In the genomic region with DNA sequence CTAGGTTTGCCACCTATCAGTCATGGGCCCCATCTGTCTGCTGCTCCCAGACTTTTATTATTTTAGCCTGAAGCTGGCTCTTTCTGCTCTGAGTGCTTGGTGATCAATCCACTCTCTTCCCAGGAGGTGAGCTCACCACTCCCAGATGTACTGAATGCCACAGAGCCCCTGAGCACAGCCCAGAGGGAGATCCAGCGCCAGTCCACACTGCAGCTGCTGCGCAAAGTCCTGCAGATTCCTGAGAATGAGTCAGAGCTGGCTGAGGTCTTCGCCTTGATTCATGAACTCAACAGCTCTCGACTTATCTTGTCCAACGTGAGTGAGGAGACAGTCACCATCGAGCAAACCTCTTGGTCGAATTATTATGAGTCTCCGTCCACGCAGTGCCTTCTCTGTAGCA, we compare ENCODE assay signal across 13 cellular contexts. TPM values are rescaled to one million over a fixed set of nuclear protein-coding genes. Genes with fewer than 3 reads are reported as not detected.
DNase-seq lines count a peak whose midpoint lies in the region; ATAC-seq and TF ChIP-seq lines count a peak whose summit lies in the region.
"Had no signal": no experiment of that assay in that cellular context is flagged by ENCODE, and none has a peak within 500 bp of the region (broad histone marks: within the 10 kb centered on the region; RNA-seq: fewer than 3 reads in every experiment).

No MANE protein-coding gene starts in this region.

- peak overlapping the region; percentile 50 to 74 (median 63) for H3K27ac ChIP-seq in gastrocnemius medialis
- H3K27ac ChIP-seq: SK-N-MC, tibial artery had no signal

- no peak overlapping the region for H3K4me3 ChIP-seq in foreskin fibroblast (ENCODE audit: low read depth in 1 of 2, low read length in 2 of 2)
- H3K4me3 ChIP-seq in gastrocnemius medialis: no peak overlapping the region
- H3K4me3 ChIP-seq: SK-N-MC, tibial artery had no signal

- peaks cover 0 to 74% of the 10 kb centered on the region in 2 donors for H3K36me3 ChIP-seq in gastrocnemius medialis

- TF ChIP-seq POLR2A in gastrocnemius medialis (IDR thresholded peaks at IDR 0.05): no peak

- DNase-seq in ELR (ENCODE audit: low read depth) (peak; percentile 100), SW 1271 (lab: John Stamatoyannopoulos, UW) (peak; percentile 45 to 74), foreskin fibroblast (peak; percentile 94), gastrocnemius medialis (peak; percentile 54 to 84)
- no peak for DNase-seq in activated naive CD4-positive, alpha-beta T cell treated with Interleukin-2 at 50 U/mL for 16 hours
- DNase-seq in stimulated activated naive CD4-positive, alpha-beta T cell (lab: John Stamatoyannopoulos, UW): no peak
- DNase-seq: activated CD8-positive, alpha-beta T cell treated with anti-CD3 and anti-CD28 coated beads for 36 hours; NCI-H2227 treated with DMSO at 0.1 percent for 48 hours; stimulated activated CD4-positive, alpha-beta T cell treated with anti-CD3 and anti-CD28 coated beads, Interleukin-4, amount 100 ng/mL, for 24 hours; tibial artery had no signal

- H3K27me3 ChIP-seq in gastrocnemius medialis: no peaks in the 10 kb centered on the region
- H3K27me3 ChIP-seq: tibial artery had no signal

- H3K4me1 ChIP-seq in gastrocnemius medialis: peaks cover 15 to 19% of the 10 kb centered on the region in 2 donors
- H3K4me1 ChIP-seq: tibial artery had no signal

- no peak for TF ChIP-seq CTCF in foreskin fibroblast (IDR thresholded peaks at IDR 0.05; ENCODE audit: low read depth, low read length)
- no peak for TF ChIP-seq CTCF in gastrocnemius medialis (IDR thresholded peaks at IDR 0.05 in 4 of 5, conservative IDR thresholded peaks at IDR 0.05 in 1 of 5)

- in situ Hi-C loops in gastrocnemius medialis (cut with MboI; ENCODE audit: low sequenced_read_pairs in 4 of 4): loop anchor here in 1 of 4 donors (25.0 kb wide), 1 partner anchor 176 kb away; no protein-coding TSS in a partner anchor

- ATAC-seq in gastrocnemius medialis (peak; percentile 97 to 100), GM21367 (IDR thresholded peaks at IDR 0.05; ENCODE audit: unreplicated experiment) (no peak), HG03521 (IDR thresholded peaks at IDR 0.05; ENCODE audit: unreplicated experiment) (no peak)
- ATAC-seq: activated CD8-positive, alpha-beta T cell treated with anti-CD3 and anti-CD28 coated beads for 36 hours had no signal

- no peaks in the 10 kb centered on the region for H3K9me3 ChIP-seq in gastrocnemius medialis
- H3K9me3 ChIP-seq: tibial artery had no signal

- intact Hi-C loops in gastrocnemius medialis (cut with DNase I; ENCODE audit: low total_unique reads): no loop called here

RNA-seq across cellular contexts. Expression of a gene that starts 36.0 kb away (rescaled TPM):
- total RNA-seq in gastrocnemius medialis: 10 to 100 TPM; 19.7 to 27.0 (median 23.9) TPM

RNA-seq across cellular contexts. Expression of a gene that starts 36.1 kb away (rescaled TPM):
- total RNA-seq in gastrocnemius medialis: 1 to 10 TPM in 3 of 4 donors, under 1 TPM in 1; 0.62 to 3.0 (median 2.3) TPM

RNA-seq across cellular contexts. Expression of a gene that starts 49.8 kb away (rescaled TPM):
- total RNA-seq in gastrocnemius medialis: 10 to 100 TPM in 2 of 4 donors, 1 to 10 TPM in 2; 7.5 to 17.0 (median 9.8) TPM
- total RNA-seq: activated CD8-positive, alpha-beta T cell treated with anti-CD3 and anti-CD28 coated beads for 36 hours had no signal

Comparison
In these comparisons a context has a peak if more than half of its experiments do, and no peak if none do; other contexts are left out.
1. DNase-seq: peak in ELR (single experiment), SW 1271 (2 of 2), foreskin fibroblast (2 of 2) and gastrocnemius medialis (2 of 2); none in activated naive CD4-positive, alpha-beta T cell treated with Interleukin-2 at 50 U/mL for 16 hours (single experiment) and stimulated activated naive CD4-positive, alpha-beta T cell (0 of 6).
2. ATAC-seq: peak in gastrocnemius medialis (2 of 2); none in GM21367 (single experiment) and HG03521 (single experiment).